15 cellular contexts compared by ENCODE assay signal in the genomic region with DNA sequence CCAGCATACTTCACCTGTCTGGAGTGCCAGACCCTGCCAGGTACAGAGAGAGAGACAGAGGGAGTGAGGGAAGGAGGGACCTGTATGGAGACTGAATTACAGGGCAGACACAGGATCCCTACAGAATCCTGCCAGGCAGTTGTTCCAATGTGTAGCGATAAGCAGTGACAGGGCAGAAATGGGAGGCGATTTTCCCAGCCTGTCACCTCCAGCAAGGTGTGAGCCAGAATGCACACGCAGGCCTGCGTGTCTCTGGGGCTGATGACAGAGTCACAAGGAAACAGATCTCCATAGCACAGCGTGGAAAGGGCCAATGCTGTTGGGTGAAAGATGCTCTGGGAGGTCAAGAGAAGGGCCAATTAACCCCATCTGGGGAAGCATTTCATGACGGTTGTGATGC.
DNase-seq lines count a peak whose midpoint lies in the region; ATAC-seq, FAIRE-seq and TF ChIP-seq lines count a peak whose summit lies in the region.
"Had no signal": no experiment of that assay in that cellular context is flagged by ENCODE, and none has a peak within 500 bp of the region (broad histone marks: within the 10 kb centered on the region; RNA-seq: fewer than 3 reads in every experiment).

No MANE protein-coding gene starts in this region.

- WGBS in GM12878 (ENCODE audit: insufficient coverage, insufficient replicate concordance, low lambda C conversion rate, missing lambda C conversion rate) = 79% methylated on average over 6 of the region's 6 CpGs

- peak overlapping the region; percentile 61 for H3K4me3 Mint-ChIP-seq in activated T-cell treated with anti-CD3 and anti-CD28 coated beads, Interleukin-2, amount 50 U/mL, for 24 hours
- H3K4me3 Mint-ChIP-seq: endodermal cell had no signal

- no TSS peak for BruUV-seq in GM12878 (replicated peaks; lab: Mats Ljungman, UMichigan)

- H3K9me3 ChIP-seq in Loucy (ENCODE audit: insufficient read depth, low read depth, low read length) (no peaks in the 10 kb centered on the region), GM12878 (replicated peaks; ENCODE audit: control insufficient read depth, insufficient read depth, low read length) (no peaks in the 10 kb centered on the region), gastrocnemius medialis (no peaks in the 10 kb centered on the region), HAP-1 (no peaks in the 10 kb centered on the region)
- H3K9me3 ChIP-seq: neutrophil had no signal

- H3K36me3 Mint-ChIP-seq in activated T-cell treated with anti-CD3 and anti-CD28 coated beads, Interleukin-2, amount 50 U/mL, for 24 hours (ENCODE audit: low read depth) = no peaks in the 10 kb centered on the region

- H2AFZ ChIP-seq in Loucy (ENCODE audit: low read length) = no peak overlapping the region
- no peak overlapping the region for H2AFZ ChIP-seq in GM12878 (ENCODE audit: control insufficient read depth, low read depth, low read length)

- POLR2A ChIA-PET in GM12878 (lab: Charles Lee) = interaction anchor here (1.7 to 5.4 kb wide), 2 partner anchors 57 to 80 kb away, joined by 3 to 33 read pairs; no protein-coding TSS in a partner anchor

- intact Hi-C loops in GM12878 (cut with micrococcal nuclease; ENCODE audit: unreplicated experiment) = loop anchor here (2.0 to 5.0 kb wide), 4 partner anchors 55 to 225 kb away; no protein-coding TSS in a partner anchor
- intact Hi-C loops in gastrocnemius medialis (cut with DNase I; ENCODE audit: low total_unique reads) = no loop called here

- ATAC-seq in GM12878 (no peak), gastrocnemius medialis (peak; percentile 45 to 64)

- CTCF ChIA-PET in GM12878 (lab: Yijun Ruan, JAX) = interaction anchor here (0.8 kb wide), 1 partner anchor 130 kb away, joined by 3 read pairs; no protein-coding TSS in a partner anchor

- H4K20me1 ChIP-seq in Loucy (ENCODE audit: insufficient read depth, low read length, poor library complexity, severe bottlenecking) = no peaks in the 10 kb centered on the region
- no peaks in the 10 kb centered on the region for H4K20me1 ChIP-seq in GM12878 (ENCODE audit: control insufficient read depth, insufficient read depth)

- no peak overlapping the region for H3K4me3 ChIP-seq in Loucy (ENCODE audit: low read length, poor library complexity, severe bottlenecking)
- peak overlapping the region; percentile 45; the same call in 1 of the 2 replicates for H3K4me3 ChIP-seq in GM12878
- no peak overlapping the region for H3K4me3 ChIP-seq in gastrocnemius medialis
- no peak overlapping the region for H3K4me3 ChIP-seq in HAP-1

- H3K9ac ChIP-seq in Loucy (ENCODE audit: low read depth, low read length, poor library complexity, severe bottlenecking) = no peak overlapping the region
- no peak overlapping the region for H3K9ac ChIP-seq in GM12878 (ENCODE audit: control insufficient read depth, insufficient read depth, low read length)

- H3K27me3 ChIP-seq in Loucy (ENCODE audit: insufficient read depth, low read length, poor library complexity, severe bottlenecking) (no peaks in the 10 kb centered on the region), GM12878 (replicated peaks in 1 of 2; ENCODE audit: control insufficient read depth in 2 of 2, insufficient read depth in 2 of 2, low read length in 1 of 2) (no peaks in the 10 kb centered on the region), gastrocnemius medialis (no peaks in the 10 kb centered on the region), HAP-1 (ENCODE audit: low read depth) (no peaks in the 10 kb centered on the region)
- H3K27me3 ChIP-seq: neutrophil had no signal

- TF ChIP-seq POLR2A in GM12878 (IDR thresholded peaks at IDR 0.05; ENCODE audit: low read depth, low read length) (no peak), gastrocnemius medialis (IDR thresholded peaks at IDR 0.05) (no peak)

- in situ Hi-C loops in GM12878 (cut with MboI) (no loop called here), gastrocnemius medialis (cut with MboI; ENCODE audit: low sequenced_read_pairs in 4 of 4) (no loop called here), HAP-1 (cut with MboI; ENCODE audit: low sequenced_read_pairs) (no loop called here)

- H3K4me1 ChIP-seq in Loucy (ENCODE audit: insufficient read depth, low read length, poor library complexity, severe bottlenecking) (peaks cover 38% of the 10 kb centered on the region), GM12878 (ENCODE audit: control insufficient read depth, insufficient read depth, low read length) (peaks cover 81% of the 10 kb centered on the region), gastrocnemius medialis (peaks cover 29 to 30% of the 10 kb centered on the region in 2 donors), HAP-1 (no peaks in the 10 kb centered on the region)

- no peak for TF ChIP-seq RAD21 in GM12878 (IDR thresholded peaks at IDR 0.05; ENCODE audit: insufficient read depth, low read depth, low read length)

- H3K36me3 ChIP-seq in Loucy (ENCODE audit: insufficient read depth, low read length) (no peaks in the 10 kb centered on the region), GM12878 (ENCODE audit: control insufficient read depth in 2 of 2, insufficient read depth in 2 of 2, low read length in 1 of 2) (no peaks in the 10 kb centered on the region), gastrocnemius medialis (no peaks in the 10 kb centered on the region), HAP-1 (replicated peaks) (no peaks in the 10 kb centered on the region)
- H3K36me3 ChIP-seq: neutrophil, WERI-Rb-1 had no signal

- H3K4me1 Mint-ChIP-seq in activated T-cell treated with anti-CD3 and anti-CD28 coated beads, Interleukin-2, amount 50 U/mL, for 24 hours (ENCODE audit: low read depth) = peaks cover 96% of the 10 kb centered on the region
- H3K4me1 Mint-ChIP-seq: endodermal cell had no signal

- H3K9me3 Mint-ChIP-seq in activated T-cell treated with anti-CD3 and anti-CD28 coated beads, Interleukin-2, amount 50 U/mL, for 24 hours = no peaks in the 10 kb centered on the region
- H3K9me3 Mint-ChIP-seq: endodermal cell had no signal

- DNase-seq in activated T-cell treated with anti-CD3 and anti-CD28 coated beads, Interleukin-2, amount 50 U/mL, for 24 hours = no peak
- DNase-seq in activated T-cell treated with anti-CD3 and anti-CD28 coated beads, Interleukin-2, amount 50 U/mL, for 48 hours = no peak
- no peak for DNase-seq in GM12878 (ENCODE audit: low read depth, low spot score)
- peak; percentile 41 to 54 for DNase-seq in gastrocnemius medialis
- no peak for DNase-seq in HAP-1 (ENCODE audit: low spot score in 2 of 2)
- DNase-seq in GM10266 (ENCODE audit: extremely low spot score) = no peak
- no peak for DNase-seq in DMS79 treated with DMSO at 0.1 percent for 48 hours (lab: John Stamatoyannopoulos, UW)
- DNase-seq: COR-L47, endodermal cell, NCI-H1417 treated with DMSO at 0.1 percent for 48 hours, NCI-H774, WERI-Rb-1 had no signal

- SMC1A ChIA-PET in GM12878 (lab: Charles Lee; ENCODE audit: uncharacterized antibody, unreplicated experiment) = interaction anchor here (0.9 to 5.1 kb wide), 3 partner anchors 16 to 80 kb away, joined by 3 to 34 read pairs (median 4); no protein-coding TSS in a partner anchor

- H3F3A ChIP-seq in Loucy (ENCODE audit: low read depth) = no peaks in the 10 kb centered on the region

- H3K27ac ChIP-seq in GM12878 (ENCODE audit: control insufficient read depth, insufficient read depth) (no peak overlapping the region; the same call in 1 of the 2 replicates), gastrocnemius medialis (peak overlapping the region in 2 of 4 donors; percentile 38 to 52)
- H3K27ac ChIP-seq: neutrophil, WERI-Rb-1 had no signal

- no peak for FAIRE-seq in GM12878 (lab: Jason Lieb, UNC)
- FAIRE-seq: RCC 7860 had no signal

- no peaks in the 10 kb centered on the region for H3K27me3 Mint-ChIP-seq in activated T-cell treated with anti-CD3 and anti-CD28 coated beads, Interleukin-2, amount 50 U/mL, for 24 hours

- TF ChIP-seq CTCF in Loucy (conservative IDR thresholded peaks at IDR 0.05; ENCODE audit: low read length) = no peak
- no peak for TF ChIP-seq CTCF in GM12878 (IDR thresholded peaks at IDR 0.05 in 2 of 3, conservative IDR thresholded peaks at IDR 0.05 in 1 of 3; ENCODE audit: control insufficient read depth in 2 of 3, extremely low read depth in 1 of 3, insufficient read depth in 1 of 3, low read depth in 3 of 3, low read length in 3 of 3)
- no peak for TF ChIP-seq CTCF in gastrocnemius medialis (IDR thresholded peaks at IDR 0.05 in 4 of 5, conservative IDR thresholded peaks at IDR 0.05 in 1 of 5)
- no peak for TF ChIP-seq CTCF in GM10266 (IDR thresholded peaks at IDR 0.05; ENCODE audit: control insufficient read depth, insufficient read depth, low read depth, missing control alignments)

- no peaks in the 10 kb centered on the region for H3K79me2 ChIP-seq in Loucy (ENCODE audit: insufficient read depth, low read length)
- 0 out of 2 replicates have a peak, but pooled peaks cover 3% of the 10 kb centered on the region for H3K79me2 ChIP-seq in GM12878 (ENCODE audit: control insufficient read depth, insufficient read depth, low read length)

- no peaks in the 10 kb centered on the region for H3K9me2 ChIP-seq in Loucy (replicated peaks; ENCODE audit: low read depth, low read length)

- peak overlapping the region; percentile 92 for H3K27ac Mint-ChIP-seq in activated T-cell treated with anti-CD3 and anti-CD28 coated beads, Interleukin-2, amount 50 U/mL, for 24 hours
- H3K27ac Mint-ChIP-seq: endodermal cell had no signal

- RAD21 ChIA-PET in GM12878 (lab: Charles Lee; ENCODE audit: unreplicated experiment) = interaction anchor here (0.9 to 8.5 kb wide), 6 partner anchors 55 to 150 kb away, joined by 3 to 61 read pairs (median 4); no protein-coding TSS in a partner anchor

- H3K4me2 ChIP-seq in Loucy (ENCODE audit: low read depth, low read length, poor library complexity, severe bottlenecking) (peak overlapping the region; percentile 33), GM12878 (ENCODE audit: control insufficient read depth, insufficient read depth) (peak overlapping the region; percentile 63; the same call in 1 of the 2 replicates)

- no peak for TF ChIP-seq EP300 in GM12878 (IDR thresholded peaks at IDR 0.05; ENCODE audit: borderline replicate concordance in 1 of 2, control insufficient read depth in 1 of 2, low read depth in 2 of 2, low read length in 2 of 2)

TF ChIP-seq in GM12878, 131 proteins besides CTCF, POLR2A, EP300 and RAD21 (continues in another document):
- TF ChIP-seq LARP7 (IDR thresholded peaks at IDR 0.05) = no peak
- TF ChIP-seq SIX5 (IDR thresholded peaks at IDR 0.05; ENCODE audit: low read depth, low read length, severe bottlenecking) = no peak
- no peak for TF ChIP-seq NFXL1 (IDR thresholded peaks at IDR 0.05; ENCODE audit: borderline replicate concordance)
- TF ChIP-seq POLR2AphosphoS2 (IDR thresholded peaks at IDR 0.05; ENCODE audit: low read depth, low read length) = no peak
- no peak for TF ChIP-seq TCF3 (IDR thresholded peaks at IDR 0.05; ENCODE audit: borderline replicate concordance, insufficient read depth, low read depth, low read length)
- TF ChIP-seq IKZF2 (IDR thresholded peaks at IDR 0.05) = no peak

Comparison
In these comparisons a context has a peak if more than half of its experiments do, and no peak if none do; other contexts are left out.
1. DNase-seq: peak in gastrocnemius medialis (2 of 2); none in activated T-cell treated with anti-CD3 and anti-CD28 coated beads, Interleukin-2, amount 50 U/mL, for 24 hours (single experiment), activated T-cell treated with anti-CD3 and anti-CD28 coated beads, Interleukin-2, amount 50 U/mL, for 48 hours (0 of 2), GM12878 (single experiment), HAP-1 (0 of 2), GM10266 (single experiment) and DMS79 treated with DMSO at 0.1 percent for 48 hours (single experiment).